In the genomic region with DNA sequence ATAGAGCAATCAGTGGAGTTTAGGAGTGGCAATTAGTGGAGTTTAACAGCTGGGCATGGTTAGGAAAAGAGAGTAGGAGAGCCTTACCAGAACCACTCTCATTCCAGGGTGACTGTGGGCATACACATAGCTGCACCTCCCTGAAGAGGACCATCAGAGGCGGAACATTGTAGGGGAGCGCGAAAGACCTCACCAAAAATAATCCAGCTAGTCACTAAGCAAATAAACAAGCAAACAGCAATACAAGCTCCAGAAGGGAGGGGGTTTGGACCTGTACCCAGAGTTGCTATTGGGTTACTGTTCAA, we compare ENCODE assay signal across 17 cellular contexts.
"Had no signal": no experiment of that assay in that cellular context is flagged by ENCODE, and none has a peak within 500 bp of the region (broad histone marks: within the 10 kb centered on the region; RNA-seq: fewer than 3 reads in every experiment).

No MANE protein-coding gene starts in this region.

- H3K27ac ChIP-seq: adrenal gland, gastrocnemius medialis, heart left ventricle, parathyroid adenoma, sigmoid colon, tibial artery, uterus had no signal

- H3K9ac ChIP-seq: parathyroid adenoma had no signal

- H3K4me3 ChIP-seq: adrenal gland, gastrocnemius medialis, heart left ventricle, sigmoid colon, tibial artery, uterus had no signal

- DNase-seq: activated CD4-positive, alpha-beta T cell treated with anti-CD3 and anti-CD28 coated beads for 48 hours; activated CD8-positive, alpha-beta T cell treated with anti-CD3 and anti-CD28 coated beads for 36 hours; activated T-cell treated with anti-CD3 and anti-CD28 coated beads, Interleukin-2, amount 50 U/mL, for 4 hours; adrenal gland; erythroblast; gastrocnemius medialis; left colon; naive thymus-derived CD4-positive, alpha-beta T cell; stimulated activated CD4-positive, alpha-beta T cell treated with anti-CD3 and anti-CD28 coated beads, Interleukin-12 subunit alpha, Interleukin-12 subunit beta, amount 100 ng/mL, for 4 hours; stimulated activated CD4-positive, alpha-beta T cell treated with anti-CD3 and anti-CD28 coated beads, Interleukin-2, amount 100 ng/mL, for 24 hours; T-helper 17 cell; uterus had no signal

- H3K27me3 ChIP-seq: adrenal gland, sigmoid colon, tibial artery, uterus had no signal

- H3K4me1 ChIP-seq: gastrocnemius medialis, parathyroid adenoma, uterus had no signal

- ATAC-seq: activated CD8-positive, alpha-beta T cell treated with anti-CD3 and anti-CD28 coated beads for 36 hours; activated T-cell treated with anti-CD3 and anti-CD28 coated beads, Interleukin-2, amount 50 U/mL, for 4 hours; gastrocnemius medialis; heart left ventricle; left colon; naive thymus-derived CD4-positive, alpha-beta T cell; stimulated activated memory B cell treated with anti-CD40 and anti-IgM and Interleukin-4, amounts not matched to agents 10 μg/mL and 1 μg/mL and 100 μg/mL, for 72 hours; T-helper 17 cell had no signal

- H3K36me3 ChIP-seq: adrenal gland, uterus had no signal

- H3K9me3 ChIP-seq: adrenal gland, gastrocnemius medialis, sigmoid colon, uterus had no signal
